1 cellular context compared by ENCODE assay signal in the genomic region with DNA sequence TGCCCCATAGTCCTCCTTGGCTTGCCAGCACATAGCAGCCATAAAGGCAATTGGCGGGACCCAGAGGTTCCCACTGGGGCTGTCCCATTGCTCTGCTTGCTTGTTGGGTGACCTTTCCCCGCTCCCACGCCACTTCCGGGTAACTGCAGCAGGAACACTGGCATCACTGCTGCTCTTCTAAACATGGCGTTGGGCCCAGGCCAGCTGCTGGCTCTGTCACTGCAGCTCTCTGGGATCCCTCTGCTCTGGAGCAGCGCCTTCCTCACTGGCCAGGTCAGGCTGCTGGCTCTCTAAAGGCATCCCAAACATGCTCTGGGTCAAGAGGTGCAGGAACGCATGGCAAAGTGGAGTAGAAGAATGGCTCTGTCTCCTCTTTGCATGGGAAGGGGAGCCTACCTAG.
TF ChIP-seq lines count a peak whose summit lies in the region.

No MANE protein-coding gene starts in this region.

TF ChIP-seq in IMR-90, 13 proteins besides CTCF, POLR2A, EP300 and RAD21 (continued from another document):
- TF ChIP-seq NFE2L2 (IDR thresholded peaks at IDR 0.05; ENCODE audit: low read depth, low read length), result no peak
- no peak for TF ChIP-seq RCOR1 (IDR thresholded peaks at IDR 0.05; ENCODE audit: insufficient replicate concordance, low read length)
- TF ChIP-seq CEBPB (IDR thresholded peaks at IDR 0.05; ENCODE audit: low read depth, low read length), result no peak
TF ChIP-seq in IMR-90: peak in this region for 0.
